Comparison of ENCODE assay signal across 31 cellular contexts in genomic region chr20:46083101-46083500, GRCh38. TPM values are rescaled to one million over a fixed set of nuclear protein-coding genes. Genes with fewer than 3 reads are reported as not detected.
"Had no signal": no experiment of that assay in that cellular context is flagged by ENCODE, and none has a peak within 500 bp of the region (broad histone marks: within the 10 kb centered on the region; RNA-seq: fewer than 3 reads in every experiment).

No MANE protein-coding gene starts in this region.

- H3K9me3 ChIP-seq: adrenal gland, ascending aorta, gastroesophageal sphincter, neutrophil, sigmoid colon, upper lobe of left lung, vagina had no signal

- H3K4me3 ChIP-seq: adrenal gland, ascending aorta, coronary artery, gastroesophageal sphincter, sigmoid colon, upper lobe of left lung, vagina had no signal

- H3K27me3 ChIP-seq: adrenal gland, ascending aorta, brain microvascular endothelial cell, gastroesophageal sphincter, neutrophil, sigmoid colon, upper lobe of left lung, vagina had no signal

- H3K27ac ChIP-seq: adrenal gland, brain microvascular endothelial cell, coronary artery, gastroesophageal sphincter, neutrophil, sigmoid colon, upper lobe of left lung, vagina had no signal

- H3K4me3 Mint-ChIP-seq: activated CD4-positive, alpha-beta memory T cell treated with anti-CD3 and anti-CD28 coated beads, Interleukin-2, amount 10 ng/mL, durations not matched to agents 7 days and 5 days; activated CD4-positive, alpha-beta T cell treated with anti-CD3 and anti-CD28 coated beads, Interleukin-2, amount 10 ng/mL, durations not matched to agents 7 days and 5 days; activated T-cell treated with anti-CD3 and anti-CD28 coated beads, Interleukin-2, amount 50 U/mL, for 24 hours; effector memory CD8-positive, alpha-beta T cell; nephron; stimulated activated memory B cell treated with anti-CD40 and anti-IgM and Interleukin-4, amounts not matched to agents 10 μg/mL and 1 μg/mL and 100 μg/mL, for 72 hours; stimulated activated naive CD8-positive, alpha-beta T cell treated with anti-CD3 and anti-CD28 coated beads, Interleukin-15, amount 100 ng/mL, for 72 hours had no signal

- H3K9me3 Mint-ChIP-seq: activated CD4-positive, alpha-beta memory T cell treated with anti-CD3 and anti-CD28 coated beads, Interleukin-2, amount 10 ng/mL, durations not matched to agents 7 days and 5 days; activated CD4-positive, alpha-beta T cell treated with anti-CD3 and anti-CD28 coated beads, Interleukin-2, amount 10 ng/mL, durations not matched to agents 7 days and 5 days; activated naive CD4-positive, alpha-beta T cell treated with anti-CD3 and anti-CD28 coated beads, Interleukin-2, amount 50 U/mL, for 72 hours; activated T-cell treated with anti-CD3 and anti-CD28 coated beads, Interleukin-2, amount 50 U/mL, for 24 hours; activated T-helper 2 cell treated with anti-CD3 and anti-CD28 coated beads, Interferon-gamma antibody, Interleukin-2, Interleukin-4, amounts not matched to agents 10 μg/mL and 5 μg/mL and 100 μg/mL, durations not matched to agents 14 hours and 24 hours and 36 hours; effector memory CD8-positive, alpha-beta T cell; nephron; stimulated activated memory B cell treated with anti-CD40 and anti-IgM and Interleukin-4, amounts not matched to agents 10 μg/mL and 1 μg/mL and 100 μg/mL, for 72 hours; stimulated activated naive CD8-positive, alpha-beta T cell treated with anti-CD3 and anti-CD28 coated beads, Interleukin-15, amount 100 ng/mL, for 72 hours had no signal

- ATAC-seq: activated naive CD4-positive, alpha-beta T cell treated with anti-CD3 and anti-CD28 coated beads, Interleukin-2, amount 50 U/mL, for 72 hours; effector memory CD8-positive, alpha-beta T cell; gastroesophageal sphincter; stimulated activated memory B cell treated with anti-CD40 and anti-IgM and Interleukin-4, amounts not matched to agents 10 μg/mL and 1 μg/mL and 100 μg/mL, for 72 hours; stimulated activated naive CD8-positive, alpha-beta T cell treated with anti-CD3 and anti-CD28 coated beads, Interleukin-15, amount 100 ng/mL, for 72 hours had no signal

- H3K36me3 Mint-ChIP-seq: activated naive CD4-positive, alpha-beta T cell treated with anti-CD3 and anti-CD28 coated beads, Interleukin-2, amount 50 U/mL, for 72 hours had no signal

- DNase-seq: activated CD4-positive, alpha-beta memory T cell treated with anti-CD3 and anti-CD28 coated beads, Interleukin-2, amount 10 ng/mL, durations not matched to agents 7 days and 5 days; activated CD4-positive, alpha-beta T cell treated with anti-CD3 and anti-CD28 coated beads for 1 hour; activated CD4-positive, alpha-beta T cell treated with anti-CD3 and anti-CD28 coated beads, Interleukin-2, amount 10 ng/mL, durations not matched to agents 7 days and 5 days; activated CD8-positive, alpha-beta memory T cell treated with anti-CD3 and anti-CD28 coated beads, Interleukin-2, amount 50 U/mL, for 48 hours; activated T-cell treated with anti-CD3 and anti-CD28 coated beads, Interleukin-2, amount 50 U/mL, for 24 hours; adrenal gland; brain microvascular endothelial cell; effector memory CD8-positive, alpha-beta T cell; erythroblast; hippocampal formation; retina; sigmoid colon; small intestine; stimulated activated CD4-positive, alpha-beta T cell treated with anti-CD3 and anti-CD28 coated beads, Interleukin-1b, Interleukin-23, amount 100 ng/mL, for 48 hours; stimulated activated CD4-positive, alpha-beta T cell treated with anti-CD3 and anti-CD28 coated beads, Interleukin-4, amount 100 ng/mL, for 4 hours; stimulated activated CD8-positive, alpha-beta memory T cell treated with anti-CD3 and anti-CD28 coated beads, Interleukin-4, amount 100 ng/mL, for 48 hours; stimulated activated naive CD8-positive, alpha-beta T cell treated with anti-CD3 and anti-CD28 coated beads, Interleukin-15, amount 100 ng/mL, for 72 hours; upper lobe of left lung had no signal

- H3K27ac Mint-ChIP-seq: activated CD4-positive, alpha-beta memory T cell treated with anti-CD3 and anti-CD28 coated beads, Interleukin-2, amount 10 ng/mL, durations not matched to agents 7 days and 5 days; activated CD4-positive, alpha-beta T cell treated with anti-CD3 and anti-CD28 coated beads, Interleukin-2, amount 10 ng/mL, durations not matched to agents 7 days and 5 days; activated naive CD4-positive, alpha-beta T cell treated with anti-CD3 and anti-CD28 coated beads, Interleukin-2, amount 50 U/mL, for 72 hours; activated T-cell treated with anti-CD3 and anti-CD28 coated beads, Interleukin-2, amount 50 U/mL, for 24 hours; activated T-helper 2 cell treated with anti-CD3 and anti-CD28 coated beads, Interferon-gamma antibody, Interleukin-2, Interleukin-4, amounts not matched to agents 10 μg/mL and 5 μg/mL and 100 μg/mL, durations not matched to agents 14 hours and 24 hours and 36 hours; nephron; progenitor cell of endocrine pancreas; stimulated activated memory B cell treated with anti-CD40 and anti-IgM and Interleukin-4, amounts not matched to agents 10 μg/mL and 1 μg/mL and 100 μg/mL, for 72 hours; stimulated activated naive CD8-positive, alpha-beta T cell treated with anti-CD3 and anti-CD28 coated beads, Interleukin-15, amount 100 ng/mL, for 72 hours had no signal

- H3K27me3 Mint-ChIP-seq: activated CD4-positive, alpha-beta memory T cell treated with anti-CD3 and anti-CD28 coated beads, Interleukin-2, amount 10 ng/mL, durations not matched to agents 7 days and 5 days; activated CD4-positive, alpha-beta T cell treated with anti-CD3 and anti-CD28 coated beads, Interleukin-2, amount 10 ng/mL, durations not matched to agents 7 days and 5 days; activated T-cell treated with anti-CD3 and anti-CD28 coated beads, Interleukin-2, amount 50 U/mL, for 24 hours; effector memory CD8-positive, alpha-beta T cell; progenitor cell of endocrine pancreas; stimulated activated memory B cell treated with anti-CD40 and anti-IgM and Interleukin-4, amounts not matched to agents 10 μg/mL and 1 μg/mL and 100 μg/mL, for 72 hours; stimulated activated naive CD8-positive, alpha-beta T cell treated with anti-CD3 and anti-CD28 coated beads, Interleukin-15, amount 100 ng/mL, for 72 hours had no signal

RNA-seq across cellular contexts. Expression of gene SLC12A5, which starts 54.1 kb away (rescaled TPM):
- total RNA-seq: ascending aorta, gastroesophageal sphincter, kidney epithelial cell, lower leg skin, osteocyte, vagina had no signal
